Comparison of ENCODE assay signal across 17 cellular contexts in the genomic region with DNA sequence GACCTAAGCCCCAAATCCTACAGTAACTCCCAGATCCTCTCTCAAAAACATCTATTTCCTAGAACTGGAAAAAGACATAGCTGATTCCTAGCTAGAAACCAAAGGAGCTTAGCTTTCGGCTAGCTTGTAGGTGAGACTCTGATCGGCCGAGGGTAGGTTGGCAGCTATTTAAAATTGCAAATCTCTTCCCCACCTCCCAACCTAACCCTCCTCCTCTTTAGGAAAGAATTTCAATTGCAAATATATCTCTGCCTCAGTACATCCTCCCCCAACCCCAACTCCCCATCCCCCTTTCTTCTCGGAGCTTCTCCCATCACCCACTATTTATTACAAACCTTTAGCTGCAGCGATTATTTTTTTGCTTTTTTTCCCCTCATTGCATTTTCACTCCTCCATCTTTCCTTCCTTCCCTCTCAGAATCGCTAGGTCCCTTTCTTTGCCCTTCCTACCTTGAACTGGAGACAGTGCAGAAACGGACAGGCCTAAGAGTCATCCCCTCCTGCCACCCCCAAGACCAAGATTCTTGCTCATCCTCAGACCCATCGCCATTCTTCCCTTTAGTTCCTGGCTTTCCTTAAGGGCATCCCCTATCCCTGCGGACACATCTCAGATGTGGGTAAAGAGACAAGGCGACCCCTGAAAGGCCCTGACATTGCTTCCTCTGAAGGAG. TPM values are rescaled to one million over a fixed set of nuclear protein-coding genes. Genes with fewer than 3 reads are reported as not detected.
DNase-seq lines count a peak whose midpoint lies in the region; ATAC-seq, FAIRE-seq and TF ChIP-seq lines count a peak whose summit lies in the region.
"Had no signal": no experiment of that assay in that cellular context is flagged by ENCODE, and none has a peak within 500 bp of the region (broad histone marks: within the 10 kb centered on the region; RNA-seq: fewer than 3 reads in every experiment).

No MANE protein-coding gene starts in this region.

- H3K79me2 ChIP-seq in H1 (ENCODE audit: control insufficient read depth in 1 of 2, insufficient read depth in 2 of 2, low read length in 2 of 2), result peaks cover 3 to 27% of the 10 kb centered on the region in 2 experiments; a peak in 2 of 4 replicates

- H3K9me3 Mint-ChIP-seq in nephron progenitor cell (no peaks in the 10 kb centered on the region), T-cell (no peaks in the 10 kb centered on the region)
- H3K9me3 Mint-ChIP-seq: CD8-positive, alpha-beta memory T cell; stimulated activated effector memory CD8-positive, alpha-beta T cell treated with anti-CD3 and anti-CD28 coated beads, Interleukin-12 subunit alpha, Interleukin-12 subunit beta, amount 100 ng/mL, for 72 hours had no signal

- H3K4me2 ChIP-seq in IMR-90 (ENCODE audit: low read depth, low read length), result no peak overlapping the region
- peak overlapping the region; percentile 96 to 99 for H3K4me2 ChIP-seq in H1 (ENCODE audit: insufficient read depth in 1 of 2, low read depth in 2 of 2, low read length in 2 of 2)

- peak; percentile 50 for FAIRE-seq in H1 (lab: Jason Lieb, UNC)
- FAIRE-seq: GM18507 had no signal

- DNase-seq in IMR-90 (no peak), H1 (ENCODE audit: low read depth in 1 of 2, low spot score in 2 of 2) (no peak), nephron progenitor cell (no peak), T-cell (no peak)
- DNase-seq in stimulated activated CD8-positive, alpha-beta memory T cell treated with anti-CD3 and anti-CD28 coated beads, Interleukin-4, amount 100 ng/mL, for 48 hours, result no peak
- DNase-seq: activated effector memory CD4-positive, alpha-beta T cell treated with anti-CD3 and anti-CD28 coated beads, Interleukin-2, amount 50 U/mL, for 16 hours; amniotic stem cell; DND-41; T1000 had no signal

- no peak for TF ChIP-seq RAD21 in IMR-90 (IDR thresholded peaks at IDR 0.05; ENCODE audit: low read length)
- TF ChIP-seq RAD21 in H1 (IDR thresholded peaks at IDR 0.05 in 1 of 2, conservative IDR thresholded peaks at IDR 0.05 in 1 of 2; ENCODE audit: low read depth in 2 of 2, low read length in 2 of 2), result no peak

- POLR2A ChIA-PET in IMR-90 (lab: Charles Lee; ENCODE audit: unreplicated experiment), result interaction anchor here (0.6 kb wide), 1 partner anchor 58 kb away, joined by 3 read pairs; no protein-coding TSS in a partner anchor
- POLR2A ChIA-PET in H1 (lab: Charles Lee; ENCODE audit: partially characterized antibody), result interaction anchor here (0.7 to 52.7 kb wide), 13 partner anchors 9 to 568 kb away, joined by 3 to 1523 read pairs (median 7); partner anchors contain the start of genes AP1G2, JPH4, NGDN and PABPN1
- POLR2A ChIA-PET in T-cell (lab: Charles Lee), result no interaction called here

- H3K4me1 Mint-ChIP-seq in nephron progenitor cell (peaks cover 56% of the 10 kb centered on the region), T-cell (no peaks in the 10 kb centered on the region)
- H3K4me1 Mint-ChIP-seq: CD8-positive, alpha-beta memory T cell had no signal

- peak overlapping the region; percentile 61 for H2AK9ac ChIP-seq in IMR-90 (replicated peaks; ENCODE audit: low read depth, low read length, poor library complexity)

- dilution Hi-C loops in IMR-90 (cut with HindIII; ENCODE audit: low sequenced_read_pairs, unreplicated experiment), result no loop called here

- no TSS peak for BruUV-seq in IMR-90 (replicated peaks; lab: Mats Ljungman, UMichigan)

- TF ChIP-seq POLR2A in IMR-90 (IDR thresholded peaks at IDR 0.05; ENCODE audit: low read depth, low read length) (no peak), H1 (IDR thresholded peaks at IDR 0.05; ENCODE audit: control extremely low read depth in 1 of 2, low read depth in 2 of 2, low read length in 2 of 2) (peak; percentile 81 to 93)

- H4K8ac ChIP-seq in IMR-90 (ENCODE audit: low read depth in 2 of 2, low read length in 2 of 2), result peak overlapping the region in 1 of 2 experiments; percentile 39; a peak in 2 of 4 replicates
- H4K8ac ChIP-seq in H1 (ENCODE audit: extremely low read depth, insufficient read depth, low read length), result peak overlapping the region; percentile 90; the same call in 1 of the 2 replicates

- CTCF ChIA-PET in IMR-90 (lab: Yijun Ruan, JAX) (interaction anchor here (0.6 kb wide), 1 partner anchor 49 kb away, joined by 3 read pairs; no protein-coding TSS in a partner anchor), H1 (lab: Charles Lee; ENCODE audit: partially characterized antibody) (interaction anchor here (0.5 to 70.5 kb wide), 10 partner anchors 11 to 1384 kb away, joined by 3 to 2092 read pairs (median 6); partner anchors contain the start of genes AP1G2, NGDN, THTPA and ZFHX2), T-cell (lab: Charles Lee) (interaction anchor here (0.6 to 2.2 kb wide), 5 partner anchors 21 to 91 kb away, joined by 3 to 11 read pairs (median 4); no protein-coding TSS in a partner anchor)

- H2AK5ac ChIP-seq in IMR-90 (ENCODE audit: low read depth, low read length) (no peak overlapping the region), H1 (ENCODE audit: low read depth, low read length) (peak overlapping the region; percentile 100)

- no peak overlapping the region for H3K27ac ChIP-seq in IMR-90 (ENCODE audit: insufficient read depth, low read length)
- H3K27ac ChIP-seq in H1 (ENCODE audit: low read depth, low read length), result peak overlapping the region; percentile 99
- H3K27ac ChIP-seq: left lung, SJSA1 had no signal

- no peak overlapping the region for H3K56ac ChIP-seq in IMR-90 (ENCODE audit: extremely low read depth, insufficient read depth, low read length)
- H3K56ac ChIP-seq in H1 (replicated peaks; ENCODE audit: insufficient read length, low read depth, low read length), result peak overlapping the region; percentile 97

- no peaks in the 10 kb centered on the region for H3K36me3 ChIP-seq in IMR-90 (ENCODE audit: control insufficient read depth, insufficient read depth, low read length)
- peaks cover 0 to 23% (median 7%) of the 10 kb centered on the region in 4 experiments; a peak in 4 of 8 replicates for H3K36me3 ChIP-seq in H1 (ENCODE audit: control insufficient read depth in 2 of 4, insufficient read depth in 4 of 4, low read length in 3 of 4)
- H3K36me3 ChIP-seq: HAP-1, left lung, SJSA1 had no signal

- H4K20me1 ChIP-seq in IMR-90 (ENCODE audit: insufficient read depth, low read length) (no peaks in the 10 kb centered on the region; the same call in 1 of the 2 replicates), H1 (replicated peaks in 1 of 2; ENCODE audit: control insufficient read depth in 1 of 2, insufficient read depth in 2 of 2, low read length in 2 of 2) (no peaks in the 10 kb centered on the region)

- H3K9ac ChIP-seq in IMR-90 (ENCODE audit: low read depth, low read length), result no peak overlapping the region
- peak overlapping the region; percentile 75 to 94 (median 92) for H3K9ac ChIP-seq in H1 (replicated peaks in 1 of 4; ENCODE audit: extremely low read depth in 1 of 4, low read depth in 3 of 4, low read length in 3 of 4)

- intact Hi-C loops in IMR-90 (cut with micrococcal nuclease), result no loop called here

- in situ Hi-C loops in IMR-90 (cut with MboI; ENCODE audit: low sequenced_read_pairs), result no loop called here

- H3K4me3 Mint-ChIP-seq in nephron progenitor cell (peak overlapping the region; percentile 72), T-cell (no peak overlapping the region)
- H3K4me3 Mint-ChIP-seq: CD8-positive, alpha-beta memory T cell; stimulated activated effector memory CD8-positive, alpha-beta T cell treated with anti-CD3 and anti-CD28 coated beads, Interleukin-12 subunit alpha, Interleukin-12 subunit beta, amount 100 ng/mL, for 72 hours had no signal

- H3K18ac ChIP-seq in IMR-90 (ENCODE audit: low read depth, low read length) (no peak overlapping the region), H1 (ENCODE audit: extremely low read depth, low read length) (peak overlapping the region; percentile 100)

- no peak; the same call in 1 of the 2 replicates for ATAC-seq in IMR-90 (ENCODE audit: low read depth)
- no peak for ATAC-seq in T-cell (replicated peaks in 1 of 4)
- ATAC-seq in GM19455 (IDR thresholded peaks at IDR 0.05; ENCODE audit: unreplicated experiment), result no peak

- H3K4me1 ChIP-seq in IMR-90 (ENCODE audit: control insufficient read depth, insufficient read depth, low read length) (peaks cover 6% of the 10 kb centered on the region), H1 (replicated peaks in 1 of 4; ENCODE audit: control insufficient read depth in 3 of 4, insufficient read depth in 4 of 4, low read length in 3 of 4) (peaks cover 7 to 19% (median 13%) of the 10 kb centered on the region in 4 experiments; a peak in 6 of 7 replicates)
- H3K4me1 ChIP-seq: left lung, SJSA1 had no signal

- no peak overlapping the region for H2BK5ac ChIP-seq in IMR-90 (ENCODE audit: low read depth, low read length, poor library complexity, severe bottlenecking)
- H2BK5ac ChIP-seq in H1 (ENCODE audit: low read depth, low read length), result peak overlapping the region; percentile 100

- TF ChIP-seq CTCF in IMR-90 (conservative IDR thresholded peaks at IDR 0.05; ENCODE audit: low read depth, low read length) (no peak), H1 (IDR thresholded peaks at IDR 0.05; ENCODE audit: control extremely low read depth in 1 of 3, insufficient read depth in 1 of 3, low read depth in 1 of 3, low read length in 3 of 3) (no peak), nephron progenitor cell (IDR thresholded peaks at IDR 0.05) (no peak)

- H3K79me1 ChIP-seq in IMR-90 (ENCODE audit: low read depth in 1 of 2, low read length in 2 of 2) (no peaks in the 10 kb centered on the region), H1 (ENCODE audit: low read depth, low read length) (peaks cover 4% of the 10 kb centered on the region)

- no peaks in the 10 kb centered on the region for H3K27me3 ChIP-seq in IMR-90 (ENCODE audit: control insufficient read depth, insufficient read depth, low read length)
- no peaks in the 10 kb centered on the region for H3K27me3 ChIP-seq in H1 (replicated peaks in 1 of 4; ENCODE audit: control insufficient read depth in 3 of 4, extremely low read depth in 1 of 4, insufficient read depth in 3 of 4, low read length in 3 of 4)
- H3K27me3 ChIP-seq: left lung, tibial nerve had no signal

- H3K36me3 Mint-ChIP-seq in nephron progenitor cell (ENCODE audit: low read depth) (peaks cover 37% of the 10 kb centered on the region), T-cell (no peaks in the 10 kb centered on the region)
- H3K36me3 Mint-ChIP-seq: stimulated activated effector memory CD8-positive, alpha-beta T cell treated with anti-CD3 and anti-CD28 coated beads, Interleukin-12 subunit alpha, Interleukin-12 subunit beta, amount 100 ng/mL, for 72 hours had no signal

- H4K5ac ChIP-seq in IMR-90 (ENCODE audit: low read depth, low read length), result no peak overlapping the region; the same call in 1 of the 2 replicates
- peak overlapping the region; percentile 94 for H4K5ac ChIP-seq in H1 (ENCODE audit: insufficient read length, low read depth, low read length)

- H2BK120ac ChIP-seq in IMR-90 (ENCODE audit: low read depth, low read length) (no peak overlapping the region), H1 (replicated peaks; ENCODE audit: low read depth, low read length) (peak overlapping the region; percentile 98)

- WGBS in IMR-90 (ENCODE audit: extremely low coverage in 2 of 2, insufficient read length in 1 of 2), 2 experiments, result 35% methylated on average over 5 of the region's 10 CpGs; no CpG with 5 or more reads in 1 of the 2 experiments
- WGBS in H1 (ENCODE audit: extremely low coverage in 1 of 2, insufficient coverage in 1 of 2, insufficient read length in 1 of 2, insufficient replicate concordance in 2 of 2, low coverage in 1 of 2, low lambda C conversion rate in 2 of 2, missing lambda C conversion rate in 1 of 2), 2 experiments, result 6 to 100% methylated on average over 1 to 10 of the region's 10 CpGs

- H3K23me2 ChIP-seq in H1 (ENCODE audit: low read depth, low read length), result peaks cover 17% of the 10 kb centered on the region

- H3K23ac ChIP-seq in IMR-90 (ENCODE audit: low read depth, low read length) (peak overlapping the region; percentile 46; the same call in 1 of the 2 replicates), H1 (ENCODE audit: insufficient read length) (no peak overlapping the region)

- no peak overlapping the region for H3K14ac ChIP-seq in IMR-90 (replicated peaks; ENCODE audit: low read depth, low read length)
- peak overlapping the region; percentile 10 for H3K14ac ChIP-seq in H1 (ENCODE audit: insufficient read length)

- H2BK20ac ChIP-seq in IMR-90 (ENCODE audit: low read depth, low read length) (no peak overlapping the region), H1 (ENCODE audit: low read length) (peak overlapping the region; percentile 98)

- H2BK15ac ChIP-seq in IMR-90 (ENCODE audit: low read depth, low read length) (no peak overlapping the region), H1 (ENCODE audit: low read length) (peak overlapping the region; percentile 94; the same call in 1 of the 2 replicates)

- no peak for TF ChIP-seq EP300 in H1 (IDR thresholded peaks at IDR 0.05; ENCODE audit: borderline replicate concordance in 1 of 2, low read depth in 2 of 2, low read length in 2 of 2)

- H4K91ac ChIP-seq in IMR-90 (ENCODE audit: insufficient read depth, low read depth, low read length) (no peak overlapping the region), H1 (replicated peaks; ENCODE audit: insufficient read length, low read length) (peak overlapping the region; percentile 100)

- peak overlapping the region; percentile 100 for H2BK12ac ChIP-seq in H1 (ENCODE audit: low read depth, low read length)

- H3K27me3 Mint-ChIP-seq in nephron progenitor cell (ENCODE audit: low read depth, poor library complexity) (peaks cover 36% of the 10 kb centered on the region), T-cell (peaks cover 0 to 6% of the 10 kb centered on the region in 2 donors)

- no peak overlapping the region for H3K4me3 ChIP-seq in IMR-90 (ENCODE audit: insufficient read depth, low read depth, low read length)
- peak overlapping the region; percentile 63 to 80 (median 72) for H3K4me3 ChIP-seq in H1 (ENCODE audit: extremely low read depth in 1 of 4, insufficient read depth in 2 of 4, low read depth in 3 of 4, low read length in 4 of 4)
- H3K4me3 ChIP-seq: HAP-1, left lung, SJSA1, tibial nerve had no signal

- H3K27ac Mint-ChIP-seq in nephron progenitor cell (peak overlapping the region; percentile 96), T-cell (peak overlapping the region in 1 of 2 donors; percentile 20)
- H3K27ac Mint-ChIP-seq: stimulated activated effector memory CD8-positive, alpha-beta T cell treated with anti-CD3 and anti-CD28 coated beads, Interleukin-12 subunit alpha, Interleukin-12 subunit beta, amount 100 ng/mL, for 72 hours had no signal

- no peaks in the 10 kb centered on the region for H3K9me1 ChIP-seq in IMR-90 (ENCODE audit: insufficient read depth, low read length)

- H2AFZ ChIP-seq in IMR-90 (replicated peaks; ENCODE audit: low read length, poor library complexity) (peak overlapping the region; percentile 69), H1 (ENCODE audit: low read length) (no peak overlapping the region)

- H3K4ac ChIP-seq in IMR-90 (ENCODE audit: low read depth, low read length) (no peak overlapping the region), H1 (replicated peaks; ENCODE audit: insufficient read length, low read depth, low read length) (peak overlapping the region; percentile 95)

- no peaks in the 10 kb centered on the region for H3K9me3 ChIP-seq in IMR-90 (ENCODE audit: control insufficient read depth, insufficient read depth, low read length)
- no peaks in the 10 kb centered on the region for H3K9me3 ChIP-seq in H1 (ENCODE audit: insufficient read depth in 2 of 2, low read depth in 1 of 2, low read length in 1 of 2)
- H3K9me3 ChIP-seq: HAP-1, left lung, SJSA1, tibial nerve had no signal

RNA-seq across cellular contexts. Expression of gene ZFHX2, which starts 13.4 kb away (rescaled TPM):
- under 0.01 and 0.18 TPM in 2 replicates for total RNA-seq in IMR-90 (2012; rRNA removed)
- polyA plus RNA-seq in IMR-90 (2012; rRNA removed), result 0.53 and 0.67 TPM in 2 replicates
- 0.19 and 0.24 TPM in 2 replicates for polyA plus RNA-seq in IMR-90 (2012; cell fraction: cytosol; rRNA removed)
- polyA plus RNA-seq in IMR-90 (2012; cell fraction: nucleus; rRNA removed; ENCODE audit: low replicate concordance), result 0.44 and 0.90 TPM in 2 replicates
- total RNA-seq in H1 (2021; fragmentation: NEBNext Ultra II Directional; extraction: Animal tissue kit (Norgen Biotek cat#: 25700)), result 27.0 and 28.6 TPM in 2 replicates
- 2.7 and 3.7 TPM in 2 replicates for polyA plus RNA-seq in H1 (2011; rRNA removed)
- polyA plus RNA-seq in H1 (2011; cell fraction: cytosol; rRNA removed), result 1.7 TPM
- 7.3 TPM for polyA plus RNA-seq in H1 (2011; cell fraction: nucleus; rRNA removed)
- 14.7 to 22.4 TPM (median 19.8 TPM) in 4 replicates for polyA plus RNA-seq in H1 (2012, experiment 1 of 2)
- polyA plus RNA-seq in H1 (2012, experiment 2 of 2), result 7.9 TPM
- 13.2 TPM for polyA plus RNA-seq in H1 (2013, experiment 1 of 2)
- 12.1 TPM for polyA plus RNA-seq in H1 (2013, experiment 2 of 2)
- 6.0 and 8.5 TPM in 2 replicates for polyA minus RNA-seq in H1 (2011; rRNA and poly(A)+ RNA removed)
- polyA minus RNA-seq in H1 (2011; cell fraction: cytosol; rRNA and poly(A)+ RNA removed), result 15.5 TPM
- 13.7 TPM for polyA minus RNA-seq in H1 (2011; cell fraction: nucleus; rRNA and poly(A)+ RNA removed)
- 1 to 10 TPM in 1 of 5 donors, under 1 TPM in 4; 0.15 to 1.3 (median 0.44) TPM for total RNA-seq in T-cell
- total RNA-seq: SJSA1 had no signal
- polyA plus RNA-seq: CD8-positive, alpha-beta memory T cell had no signal

RNA-seq across cellular contexts. Expression of gene THTPA, which starts 17.9 kb away (rescaled TPM):
- total RNA-seq in IMR-90 (2012; rRNA removed) (5.0 and 5.8 TPM in 2 replicates), T-cell (10 to 100 TPM; 13.3 to 26.4 (median 20.5) TPM)
- polyA plus RNA-seq in IMR-90 (2012; rRNA removed) (8.6 and 9.2 TPM in 2 replicates), H1 (2011; rRNA removed) (19.0 and 23.4 TPM in 2 replicates)
- polyA plus RNA-seq in IMR-90 (2012; cell fraction: cytosol; rRNA removed), result 9.5 and 10.3 TPM in 2 replicates
- 20.1 and 27.8 TPM in 2 replicates for polyA plus RNA-seq in IMR-90 (2012; cell fraction: nucleus; rRNA removed; ENCODE audit: low replicate concordance)
- 14.8 and 16.6 TPM in 2 replicates for total RNA-seq in H1 (2021; fragmentation: NEBNext Ultra II Directional; extraction: Animal tissue kit (Norgen Biotek cat#: 25700))
- 16.2 TPM for polyA plus RNA-seq in H1 (2011; cell fraction: cytosol; rRNA removed)
- polyA plus RNA-seq in H1 (2011; cell fraction: nucleus; rRNA removed), result 16.0 TPM
- 14.7 to 21.8 TPM (median 19.2 TPM) in 4 replicates for polyA plus RNA-seq in H1 (2012, experiment 1 of 2)
- 25.1 TPM for polyA plus RNA-seq in H1 (2012, experiment 2 of 2)
- polyA plus RNA-seq in H1 (2013, experiment 1 of 2), result 7.0 TPM
- polyA plus RNA-seq in H1 (2013, experiment 2 of 2), result 8.4 TPM
- 16.4 and 30.4 TPM in 2 replicates for polyA minus RNA-seq in H1 (2011; rRNA and poly(A)+ RNA removed)
- 6.2 TPM for polyA minus RNA-seq in H1 (2011; cell fraction: cytosol; rRNA and poly(A)+ RNA removed)
- 14.0 TPM for polyA minus RNA-seq in H1 (2011; cell fraction: nucleus; rRNA and poly(A)+ RNA removed)

RNA-seq across cellular contexts. Expression of gene AP1G2, which starts 29.4 kb away (rescaled TPM):
- 2.2 and 2.9 TPM in 2 replicates for total RNA-seq in IMR-90 (2012; rRNA removed)
- 19.2 and 19.7 TPM in 2 replicates for polyA plus RNA-seq in IMR-90 (2012; rRNA removed)
- 4.7 and 6.1 TPM in 2 replicates for polyA plus RNA-seq in IMR-90 (2012; cell fraction: cytosol; rRNA removed)
- 148 and 262 TPM in 2 replicates for polyA plus RNA-seq in IMR-90 (2012; cell fraction: nucleus; rRNA removed; ENCODE audit: low replicate concordance)
- 70.1 and 70.9 TPM in 2 replicates for total RNA-seq in H1 (2021; fragmentation: NEBNext Ultra II Directional; extraction: Animal tissue kit (Norgen Biotek cat#: 25700))
- 134 and 162 TPM in 2 replicates for polyA plus RNA-seq in H1 (2011; rRNA removed)
- 149 TPM for polyA plus RNA-seq in H1 (2011; cell fraction: cytosol; rRNA removed)
- 1,259 TPM for polyA plus RNA-seq in H1 (2011; cell fraction: nucleus; rRNA removed)
- polyA plus RNA-seq in H1 (2012, experiment 1 of 2), result 88.4 to 117 TPM (median 102 TPM) in 4 replicates
- 65.4 TPM for polyA plus RNA-seq in H1 (2012, experiment 2 of 2)
- 65.1 TPM for polyA plus RNA-seq in H1 (2013, experiment 1 of 2)
- 60.0 TPM for polyA plus RNA-seq in H1 (2013, experiment 2 of 2)
- 116 and 124 TPM in 2 replicates for polyA minus RNA-seq in H1 (2011; rRNA and poly(A)+ RNA removed)
- 57.8 TPM for polyA minus RNA-seq in H1 (2011; cell fraction: cytosol; rRNA and poly(A)+ RNA removed)
- polyA minus RNA-seq in H1 (2011; cell fraction: nucleus; rRNA and poly(A)+ RNA removed), result 206 TPM
- 100 to 1,000 TPM; 321 to 526 (median 484) TPM for total RNA-seq in T-cell

RNA-seq across cellular contexts. Expression of gene JPH4, which starts 40.4 kb away (rescaled TPM):
- total RNA-seq in IMR-90 (2012; rRNA removed) (not detected in 2 replicates), T-cell (under 1 TPM in 2 of 5 donors, not detected in 3; 0.10 to 0.13 TPM)
- polyA plus RNA-seq in IMR-90 (2012; rRNA removed) (not detected in 2 replicates), H1 (2011; rRNA removed) (23.9 and 35.0 TPM in 2 replicates)
- polyA plus RNA-seq in IMR-90 (2012; cell fraction: cytosol; rRNA removed), result not detected in 2 replicates
- polyA plus RNA-seq in IMR-90 (2012; cell fraction: nucleus; rRNA removed; ENCODE audit: low replicate concordance), result not detected in 2 replicates
- 46.4 and 46.7 TPM in 2 replicates for total RNA-seq in H1 (2021; fragmentation: NEBNext Ultra II Directional; extraction: Animal tissue kit (Norgen Biotek cat#: 25700))
- 31.2 TPM for polyA plus RNA-seq in H1 (2011; cell fraction: cytosol; rRNA removed)
- polyA plus RNA-seq in H1 (2011; cell fraction: nucleus; rRNA removed), result 48.6 TPM
- polyA plus RNA-seq in H1 (2012, experiment 1 of 2), result 20.3 to 33.0 TPM (median 27.2 TPM) in 4 replicates
- polyA plus RNA-seq in H1 (2012, experiment 2 of 2), result 23.3 TPM
- 23.9 TPM for polyA plus RNA-seq in H1 (2013, experiment 1 of 2)
- 23.3 TPM for polyA plus RNA-seq in H1 (2013, experiment 2 of 2)
- polyA minus RNA-seq in H1 (2011; rRNA and poly(A)+ RNA removed), result 11.2 and 13.2 TPM in 2 replicates
- polyA minus RNA-seq in H1 (2011; cell fraction: cytosol; rRNA and poly(A)+ RNA removed), result 19.1 TPM
- polyA minus RNA-seq in H1 (2011; cell fraction: nucleus; rRNA and poly(A)+ RNA removed), result 24.3 TPM
- total RNA-seq: SJSA1 had no signal
- polyA plus RNA-seq: CD8-positive, alpha-beta memory T cell had no signal

Comparison
In these comparisons a context has a peak if more than half of its experiments do, and no peak if none do; other contexts are left out.
1. RNA of gene ZFHX2, which starts 13.4 kb away (total RNA-seq): 27.0 to 28.6 TPM in H1; 0.15 to 1.3 TPM in T-cell and under 0.01 to 0.18 TPM in IMR-90; every median in the first group is over 10 times any median in the second.
2. RNA of gene AP1G2, which starts 29.4 kb away (total RNA-seq): 321 to 526 TPM in T-cell and 70.1 to 70.9 TPM in H1; 2.2 to 2.9 TPM in IMR-90; every median in the first group is over 10 times any median in the second.
3. POLR2A ChIA-PET loops: an anchor here in IMR-90 (0.6 kb wide) and H1 (0.7 to 52.7 kb wide); none called in T-cell.